21 cellular contexts compared by ENCODE assay signal in the genomic region with DNA sequence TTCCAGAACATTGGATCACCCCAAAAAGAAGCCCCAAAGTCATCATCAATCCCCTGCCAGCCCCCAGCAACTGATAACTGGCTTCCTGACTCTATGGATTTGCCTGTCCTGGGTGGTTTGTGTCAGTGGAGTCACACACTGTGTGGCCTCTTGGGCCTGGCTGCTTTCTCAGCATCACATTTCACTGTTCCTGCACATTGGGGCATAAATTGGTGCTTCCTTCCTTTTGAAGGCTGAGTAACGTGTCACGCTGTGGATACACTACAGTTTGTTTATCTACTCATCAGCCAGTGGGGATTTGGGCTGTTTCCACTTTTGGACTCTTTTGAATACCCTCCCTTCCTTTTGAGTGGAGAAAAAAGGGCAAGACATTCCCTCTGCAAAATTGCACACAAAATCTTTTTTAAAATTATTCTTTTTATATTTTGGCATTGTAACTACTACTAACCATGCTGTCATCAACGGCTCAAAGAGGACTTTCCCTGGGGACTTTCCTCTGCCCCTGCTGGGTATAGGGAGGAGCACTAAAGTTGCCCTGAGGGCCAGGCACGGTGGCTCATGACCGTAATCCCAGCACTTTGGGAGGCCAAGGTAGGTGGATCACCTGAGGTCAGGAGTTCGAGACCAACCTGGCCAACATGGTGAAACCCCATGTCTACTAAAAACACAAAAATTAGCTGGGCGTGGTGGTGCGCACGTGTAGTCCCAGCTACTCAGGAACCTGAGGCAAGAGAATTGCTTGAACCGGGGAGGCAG. TPM values are rescaled to one million over a fixed set of nuclear protein-coding genes. Genes with fewer than 3 reads are reported as not detected.
DNase-seq lines count a peak whose midpoint lies in the region; ATAC-seq, FAIRE-seq and TF ChIP-seq lines count a peak whose summit lies in the region.
"Had no signal": no experiment of that assay in that cellular context is flagged by ENCODE, and none has a peak within 500 bp of the region (broad histone marks: within the 10 kb centered on the region; RNA-seq: fewer than 3 reads in every experiment).

No MANE protein-coding gene starts in this region.

- no peaks in the 10 kb centered on the region for H3K27me3 ChIP-seq in bronchial epithelial cell (ENCODE audit: control insufficient read depth, insufficient read depth, low read length)
- H3K27me3 ChIP-seq: upper lobe of right lung had no signal

- FAIRE-seq in bronchial epithelial cell (lab: Jason Lieb, UNC) = no peak
- FAIRE-seq: A204.1, colon, K562 had no signal

- peaks cover 16% of the 10 kb centered on the region for H3K27me3 Mint-ChIP-seq in T-helper 1 cell treated with Interleukin-12 subunit alpha and Interleukin-12 subunit beta and Interleukin-4 antibody, amounts not matched to agents 30 μg/mL and 1 μg/mL, for 36 hours (ENCODE audit: low read depth)

- no peak for TF ChIP-seq CTCF in bronchial epithelial cell (IDR thresholded peaks at IDR 0.05; ENCODE audit: insufficient read depth, low read length, severe bottlenecking)

- no peaks in the 10 kb centered on the region for H3K9me3 Mint-ChIP-seq in T-helper 1 cell treated with Interleukin-12 subunit alpha and Interleukin-12 subunit beta and Interleukin-4 antibody, amounts not matched to agents 30 μg/mL and 1 μg/mL, for 36 hours
- H3K9me3 Mint-ChIP-seq: CD8-positive, alpha-beta memory T cell; GM23338; nephron progenitor cell had no signal

- no peak overlapping the region for H3K4me3 ChIP-seq in bronchial epithelial cell (ENCODE audit: low read depth, low read length)
- H3K4me3 ChIP-seq: GM23338, K562, lung, upper lobe of right lung had no signal

- no peak for ATAC-seq in HG02938 (IDR thresholded peaks at IDR 0.05; ENCODE audit: unreplicated experiment)
- ATAC-seq: GM23338, K562, sciatic nerve, upper lobe of right lung had no signal

- peak overlapping the region; percentile 31 for H3K27ac Mint-ChIP-seq in T-helper 1 cell treated with Interleukin-12 subunit alpha and Interleukin-12 subunit beta and Interleukin-4 antibody, amounts not matched to agents 30 μg/mL and 1 μg/mL, for 36 hours
- H3K27ac Mint-ChIP-seq: GM23338, nephron progenitor cell had no signal

- H3K36me3 ChIP-seq in bronchial epithelial cell (ENCODE audit: control insufficient read depth, insufficient read depth, low read length) = peaks cover 1% of the 10 kb centered on the region
- H3K36me3 ChIP-seq: upper lobe of right lung had no signal

- DNase-seq in T-helper 1 cell = no peak
- peak; percentile 25 for DNase-seq in HT1080 (ENCODE audit: low read depth)
- DNase-seq in bronchial epithelial cell (ENCODE audit: low read depth) = peak; percentile 52
- peak; percentile 61 to 69 for DNase-seq in lung microvascular endothelial cell (ENCODE audit: low read depth in 2 of 2)
- DNase-seq in nucleus accumbens (lab: John Stamatoyannopoulos, UW) = no peak
- DNase-seq in NCI-H510A treated with DMSO at 0.1 percent for 48 hours (lab: John Stamatoyannopoulos, UW) = no peak
- DNase-seq: activated T-cell treated with anti-CD3 and anti-CD28 coated beads for 4 hours; amniotic stem cell; CD8-positive, alpha-beta memory T cell; NCI-H226; nephron progenitor cell; stimulated activated CD4-positive, alpha-beta T cell treated with anti-CD3 and anti-CD28 coated beads, Interleukin-4, amount 100 ng/mL, for 1 hour; upper lobe of right lung had no signal

- H3K4me1 Mint-ChIP-seq in T-helper 1 cell treated with Interleukin-12 subunit alpha and Interleukin-12 subunit beta and Interleukin-4 antibody, amounts not matched to agents 30 μg/mL and 1 μg/mL, for 36 hours (ENCODE audit: low read depth) = peaks cover 6% of the 10 kb centered on the region
- H3K4me1 Mint-ChIP-seq: CD8-positive, alpha-beta memory T cell had no signal

- H3K36me3 Mint-ChIP-seq in T-helper 1 cell treated with Interleukin-12 subunit alpha and Interleukin-12 subunit beta and Interleukin-4 antibody, amounts not matched to agents 30 μg/mL and 1 μg/mL, for 36 hours (ENCODE audit: low read depth) = no peaks in the 10 kb centered on the region
- H3K36me3 Mint-ChIP-seq: CD8-positive, alpha-beta memory T cell had no signal

- no peak overlapping the region for H3K4me3 Mint-ChIP-seq in T-helper 1 cell treated with Interleukin-12 subunit alpha and Interleukin-12 subunit beta and Interleukin-4 antibody, amounts not matched to agents 30 μg/mL and 1 μg/mL, for 36 hours
- H3K4me3 Mint-ChIP-seq: CD8-positive, alpha-beta memory T cell; GM23338; nephron progenitor cell had no signal

RNA-seq across cellular contexts. Expression of a gene that starts 7.8 kb away (rescaled TPM):
- total RNA-seq in HT1080 (2014; rRNA removed; shearing (Covaris generic)) = 14.9 and 17.9 TPM in 2 replicates
- polyA plus RNA-seq in HT1080 (2015; cell fraction: cytosol; rRNA removed) = 14.0 and 14.9 TPM in 2 replicates
- 35.9 and 40.5 TPM in 2 replicates for polyA plus RNA-seq in HT1080 (2015; cell fraction: nucleus; rRNA removed)
- total RNA-seq in bronchial epithelial cell (39.0 and 60.0 TPM in 2 replicates), lung microvascular endothelial cell (15.7 and 43.1 TPM in 2 replicates)

Comparison
In these comparisons a context has a peak if more than half of its experiments do, and no peak if none do; other contexts are left out.
1. DNase-seq: peak in HT1080 (single experiment), bronchial epithelial cell (single experiment) and lung microvascular endothelial cell (2 of 2); none in T-helper 1 cell (0 of 5), nucleus accumbens (0 of 56) and NCI-H510A treated with DMSO at 0.1 percent for 48 hours (single experiment).